In genomic region chr2:205139822-205140612, GRCh38 we compare ENCODE assay signal across 11 cellular contexts.
DNase-seq lines count a peak whose midpoint lies in the region; ATAC-seq, FAIRE-seq and TF ChIP-seq lines count a peak whose summit lies in the region.
"Had no signal": no experiment of that assay in that cellular context is flagged by ENCODE, and none has a peak within 500 bp of the region (broad histone marks: within the 10 kb centered on the region; RNA-seq: fewer than 3 reads in every experiment).

No MANE protein-coding gene starts in this region.

- DNase-seq in H1 (ENCODE audit: low read depth in 1 of 2, low spot score in 2 of 2) (peak; percentile 33 to 61), pancreas (peak in 3 of 6 donors; percentile 15 to 39 (median 17)), epidermal melanocyte (ENCODE audit: insufficient read length, low spot score) (no peak), ecto neural progenitor cell (ENCODE audit: low spot score) (no peak), NK-92 (lab: John Stamatoyannopoulos, UW; ENCODE audit: unreplicated experiment) (no peak), activated T-cell treated with anti-CD3 and anti-CD28 coated beads for 4 hours (no peak)
- DNase-seq: activated T-cell treated with anti-CD3 and anti-CD28 coated beads, Interleukin-2, amount 50 U/mL, for 4 hours had no signal

- H3K79me1 ChIP-seq in H1 (ENCODE audit: low read depth, low read length): no peaks in the 10 kb centered on the region

- no peak overlapping the region for H3K4ac ChIP-seq in H1 (replicated peaks; ENCODE audit: insufficient read length, low read depth, low read length)

- 3% methylated on average over 8 of the region's 9 CpGs; no CpG with 5 or more reads in 1 of the 2 experiments for WGBS in H1 (ENCODE audit: extremely low coverage in 1 of 2, insufficient coverage in 1 of 2, insufficient read length in 1 of 2, insufficient replicate concordance in 2 of 2, low coverage in 1 of 2, low lambda C conversion rate in 2 of 2, missing lambda C conversion rate in 1 of 2), 2 experiments
- 43 to 51% methylated on average over 9 of the region's 9 CpGs for WGBS in pancreas, 2 donors

- H3K4me3 ChIP-seq in H1 (ENCODE audit: extremely low read depth in 1 of 4, insufficient read depth in 2 of 4, low read depth in 3 of 4, low read length in 4 of 4): peak overlapping the region in 1 of 4 experiments; percentile 29; a peak in 1 of 8 replicates
- no peak overlapping the region for H3K4me3 ChIP-seq in pancreas
- H3K4me3 ChIP-seq: psoas muscle had no signal

- POLR2A ChIA-PET in H1 (lab: Charles Lee; ENCODE audit: partially characterized antibody): interaction anchor here (0.5 to 0.8 kb wide), 2 partner anchors 9 to 37 kb away, joined by 3 to 5 read pairs; no protein-coding TSS in a partner anchor

- peak overlapping the region; percentile 57 to 67 for H3K4me2 ChIP-seq in H1 (ENCODE audit: insufficient read depth in 1 of 2, low read depth in 2 of 2, low read length in 2 of 2)

- CTCF ChIA-PET in H1 (lab: Charles Lee; ENCODE audit: partially characterized antibody): interaction anchor here (0.5 to 0.6 kb wide), 3 partner anchors 330 to 962 kb away, joined by 3 to 5 read pairs (median 3); no protein-coding TSS in a partner anchor

- no peaks in the 10 kb centered on the region for H3K23me2 ChIP-seq in H1 (ENCODE audit: low read depth, low read length)

- H4K91ac ChIP-seq in H1 (replicated peaks; ENCODE audit: insufficient read length, low read length): no peak overlapping the region

- H2BK20ac ChIP-seq in H1 (ENCODE audit: low read length): no peak overlapping the region

- H3K27me3 ChIP-seq in H1 (replicated peaks in 1 of 4; ENCODE audit: control insufficient read depth in 3 of 4, extremely low read depth in 1 of 4, insufficient read depth in 3 of 4, low read length in 3 of 4) (no peaks in the 10 kb centered on the region), pancreas (no peaks in the 10 kb centered on the region)

- H2AFZ ChIP-seq in H1 (ENCODE audit: low read length): no peak overlapping the region

- no peak for TF ChIP-seq RAD21 in H1 (IDR thresholded peaks at IDR 0.05 in 1 of 2, conservative IDR thresholded peaks at IDR 0.05 in 1 of 2; ENCODE audit: low read depth in 2 of 2, low read length in 2 of 2)

- no peaks in the 10 kb centered on the region for H3K79me2 ChIP-seq in H1 (ENCODE audit: control insufficient read depth in 1 of 2, insufficient read depth in 2 of 2, low read length in 2 of 2)

- H4K5ac ChIP-seq in H1 (ENCODE audit: insufficient read length, low read depth, low read length): peak overlapping the region; percentile 65

- TF ChIP-seq POLR2A in H1 (IDR thresholded peaks at IDR 0.05; ENCODE audit: control extremely low read depth in 1 of 2, low read depth in 2 of 2, low read length in 2 of 2): no peak

- H3K36me3 ChIP-seq in H1 (ENCODE audit: control insufficient read depth in 2 of 4, insufficient read depth in 4 of 4, low read length in 3 of 4) (no peaks in the 10 kb centered on the region; a peak in 1 of 8 replicates), pancreas (no peaks in the 10 kb centered on the region)

- no peak overlapping the region for H4K8ac ChIP-seq in H1 (ENCODE audit: extremely low read depth, insufficient read depth, low read length)

- H3K9me3 ChIP-seq in H1 (ENCODE audit: insufficient read depth in 2 of 2, low read depth in 1 of 2, low read length in 1 of 2) (peaks cover 0 to 4% of the 10 kb centered on the region in 2 experiments; a peak in 2 of 4 replicates), pancreas (no peaks in the 10 kb centered on the region)

- H3K4me1 ChIP-seq in H1 (replicated peaks in 1 of 4; ENCODE audit: control insufficient read depth in 3 of 4, insufficient read depth in 4 of 4, low read length in 3 of 4): peaks cover 0 to 17% (median 1%) of the 10 kb centered on the region in 4 experiments; a peak in 4 of 7 replicates
- H3K4me1 ChIP-seq in pancreas: no peaks in the 10 kb centered on the region
- H3K4me1 ChIP-seq: psoas muscle had no signal

- H3K9ac ChIP-seq in H1 (replicated peaks in 1 of 4; ENCODE audit: extremely low read depth in 1 of 4, low read depth in 3 of 4, low read length in 3 of 4): no peak overlapping the region

- no peak overlapping the region for H3K56ac ChIP-seq in H1 (replicated peaks; ENCODE audit: insufficient read length, low read depth, low read length)

- no peak overlapping the region for H2BK12ac ChIP-seq in H1 (ENCODE audit: low read depth, low read length)

- H2BK15ac ChIP-seq in H1 (ENCODE audit: low read length): no peak overlapping the region

- intact Hi-C loops in pancreas (cut with DNase I): no loop called here

- no peak overlapping the region for H2BK120ac ChIP-seq in H1 (replicated peaks; ENCODE audit: low read depth, low read length)

- no peak overlapping the region for H3K18ac ChIP-seq in H1 (ENCODE audit: extremely low read depth, low read length)

- no peaks in the 10 kb centered on the region for H4K20me1 ChIP-seq in H1 (replicated peaks in 1 of 2; ENCODE audit: control insufficient read depth in 1 of 2, insufficient read depth in 2 of 2, low read length in 2 of 2)

- no peak overlapping the region for H3K27ac ChIP-seq in H1 (ENCODE audit: low read depth, low read length)
- peak overlapping the region in 2 of 4 donors; percentile 4 to 26 for H3K27ac ChIP-seq in pancreas
- H3K27ac ChIP-seq: psoas muscle had no signal

- TF ChIP-seq CTCF in H1 (IDR thresholded peaks at IDR 0.05; ENCODE audit: control extremely low read depth in 1 of 3, insufficient read depth in 1 of 3, low read depth in 1 of 3, low read length in 3 of 3) (no peak), pancreas (IDR thresholded peaks at IDR 0.05) (no peak)

- no peak for TF ChIP-seq EP300 in H1 (IDR thresholded peaks at IDR 0.05; ENCODE audit: borderline replicate concordance in 1 of 2, low read depth in 2 of 2, low read length in 2 of 2)

- H3K14ac ChIP-seq in H1 (ENCODE audit: insufficient read length): no peak overlapping the region

- FAIRE-seq in H1 (lab: Jason Lieb, UNC) (no peak), pancreas (lab: Jason Lieb, UNC) (no peak)

- ATAC-seq in GM19468 (IDR thresholded peaks at IDR 0.05; ENCODE audit: extremely low read depth, unreplicated experiment): peak; percentile 36
- peak; percentile 88 for ATAC-seq in HG03354 (IDR thresholded peaks at IDR 0.05; ENCODE audit: poor library complexity, severe bottlenecking, unreplicated experiment)
- ATAC-seq in pancreas: peak in 3 of 4 donors; percentile 51 to 73 (median 66)
- ATAC-seq: activated T-cell treated with anti-CD3 and anti-CD28 coated beads, Interleukin-2, amount 50 U/mL, for 4 hours; esophagus mucosa; psoas muscle had no signal

- no peak overlapping the region for H3K23ac ChIP-seq in H1 (ENCODE audit: insufficient read length)

- H2BK5ac ChIP-seq in H1 (ENCODE audit: low read depth, low read length): no peak overlapping the region

- no peak overlapping the region for H2AK5ac ChIP-seq in H1 (ENCODE audit: low read depth, low read length)

TF ChIP-seq in H1, 55 proteins besides CTCF, POLR2A, EP300 and RAD21 (continues in another document):
- no peak for TF ChIP-seq EGR1 (IDR thresholded peaks at IDR 0.05; ENCODE audit: borderline replicate concordance, low read depth, low read length)
- no peak for TF ChIP-seq YY1 (IDR thresholded peaks at IDR 0.05; ENCODE audit: low read depth, low read length)
- TF ChIP-seq PHF8 (conservative IDR thresholded peaks at IDR 0.05; ENCODE audit: low read depth, low read length): no peak
- TF ChIP-seq HDAC2 (IDR thresholded peaks at IDR 0.05; ENCODE audit: borderline replicate concordance in 1 of 2, low read depth in 2 of 2, low read length in 2 of 2): no peak; a peak in 1 of 4 replicates
- no peak for TF ChIP-seq GABPA (IDR thresholded peaks at IDR 0.05; ENCODE audit: borderline replicate concordance, insufficient read depth, low read length)
- TF ChIP-seq FOSL1 (IDR thresholded peaks at IDR 0.05; ENCODE audit: insufficient read depth, low read depth, low read length): no peak
- TF ChIP-seq MAFK (IDR thresholded peaks at IDR 0.05; ENCODE audit: low read depth, low read length): no peak
- no peak for TF ChIP-seq POU5F1 (IDR thresholded peaks at IDR 0.05; ENCODE audit: low read depth, low read length)
- TF ChIP-seq E2F6 (IDR thresholded peaks at IDR 0.05): no peak
- TF ChIP-seq ATF2 (IDR thresholded peaks at IDR 0.05; ENCODE audit: low read length): no peak
- TF ChIP-seq CREB1 (IDR thresholded peaks at IDR 0.05): no peak
- TF ChIP-seq SRF (IDR thresholded peaks at IDR 0.05; ENCODE audit: low read depth, low read length): no peak
- no peak for TF ChIP-seq RBBP5 (IDR thresholded peaks at IDR 0.05; ENCODE audit: borderline replicate concordance, low read depth, low read length)
- TF ChIP-seq SUZ12 (IDR thresholded peaks at IDR 0.05; ENCODE audit: low read length): no peak
- TF ChIP-seq, protein P1, sequence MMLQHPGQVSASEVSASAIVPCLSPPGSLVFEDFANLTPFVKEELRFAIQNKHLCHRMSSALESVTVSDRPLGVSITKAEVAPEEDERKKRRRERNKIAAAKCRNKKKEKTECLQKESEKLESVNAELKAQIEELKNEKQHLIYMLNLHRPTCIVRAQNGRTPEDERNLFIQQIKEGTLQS (IDR thresholded peaks at IDR 0.05; ENCODE audit: insufficient read depth, low read depth, low read length): no peak
- no peak for TF ChIP-seq NANOG (IDR thresholded peaks at IDR 0.05; ENCODE audit: insufficient read depth, low read depth, low read length, poor library complexity, severe bottlenecking)
- TF ChIP-seq, protein P2, sequence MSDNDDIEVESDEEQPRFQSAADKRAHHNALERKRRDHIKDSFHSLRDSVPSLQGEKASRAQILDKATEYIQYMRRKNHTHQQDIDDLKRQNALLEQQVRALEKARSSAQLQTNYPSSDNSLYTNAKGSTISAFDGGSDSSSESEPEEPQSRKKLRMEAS (IDR thresholded peaks at IDR 0.05): no peak
- TF ChIP-seq GTF2F1 (IDR thresholded peaks at IDR 0.05; ENCODE audit: borderline replicate concordance, low read depth, low read length): no peak

Comparison
In these comparisons a context has a peak if more than half of its experiments do, and no peak if none do; other contexts are left out.
1. ATAC-seq: peak in every context shown above with its lines; median percentile 88 in HG03354; 66 in pancreas; 36 in GM19468.
2. DNase-seq: peak in H1 (2 of 2); none in epidermal melanocyte (single experiment), ecto neural progenitor cell (single experiment), NK-92 (single experiment) and activated T-cell treated with anti-CD3 and anti-CD28 coated beads for 4 hours (single experiment).